ENCODE assay signal across 8 cellular contexts in the genomic region with DNA sequence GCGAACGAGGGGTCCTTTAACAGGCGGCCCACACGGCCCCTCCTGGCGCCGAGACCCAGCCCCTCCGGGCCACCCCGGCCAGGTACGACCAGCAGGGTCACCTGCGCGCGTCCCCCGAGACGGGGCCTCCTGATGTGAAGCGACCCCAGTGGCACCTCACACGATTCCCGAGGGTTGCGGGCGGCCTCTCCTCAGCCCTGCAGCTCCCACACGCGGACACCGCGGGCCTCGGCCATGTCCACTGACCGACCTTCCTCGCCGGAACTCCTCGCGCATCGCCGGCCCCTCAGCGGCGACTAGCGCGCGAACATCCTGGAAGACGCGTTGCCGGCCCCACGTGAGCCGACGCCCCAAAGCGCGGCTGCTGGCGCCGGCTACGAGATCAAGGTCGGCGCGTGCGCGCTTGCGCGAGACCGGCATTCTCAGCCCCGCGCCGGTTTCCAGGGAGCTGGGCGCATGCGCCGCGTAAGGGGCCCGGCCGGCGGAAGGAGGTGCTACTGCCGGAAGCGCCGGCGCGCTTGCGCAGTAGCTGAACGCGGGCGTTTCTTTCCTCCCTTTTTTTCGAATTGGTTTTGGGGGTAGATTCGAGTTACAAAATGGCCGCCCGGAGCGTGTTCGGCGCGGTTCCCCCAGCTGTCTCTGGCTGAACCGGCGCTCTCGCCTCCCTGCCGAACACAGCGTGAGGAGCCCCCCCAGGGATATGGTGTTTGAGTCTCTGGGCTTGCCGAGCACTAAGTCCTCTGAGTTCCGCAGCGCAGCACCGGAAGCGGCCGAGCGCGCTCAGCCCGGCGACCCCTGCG. TPM values are rescaled to one million over a fixed set of nuclear protein-coding genes. Genes with fewer than 3 reads are reported as not detected.
DNase-seq lines count a peak whose midpoint lies in the region; ATAC-seq and TF ChIP-seq lines count a peak whose summit lies in the region.

A gene with protein sequence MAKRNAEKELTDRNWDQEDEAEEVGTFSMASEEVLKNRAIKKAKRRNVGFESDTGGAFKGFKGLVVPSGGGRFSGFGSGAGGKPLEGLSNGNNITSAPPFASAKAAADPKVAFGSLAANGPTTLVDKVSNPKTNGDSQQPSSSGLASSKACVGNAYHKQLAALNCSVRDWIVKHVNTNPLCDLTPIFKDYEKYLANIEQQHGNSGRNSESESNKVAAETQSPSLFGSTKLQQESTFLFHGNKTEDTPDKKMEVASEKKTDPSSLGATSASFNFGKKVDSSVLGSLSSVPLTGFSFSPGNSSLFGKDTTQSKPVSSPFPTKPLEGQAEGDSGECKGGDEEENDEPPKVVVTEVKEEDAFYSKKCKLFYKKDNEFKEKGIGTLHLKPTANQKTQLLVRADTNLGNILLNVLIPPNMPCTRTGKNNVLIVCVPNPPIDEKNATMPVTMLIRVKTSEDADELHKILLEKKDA (plus strand): TSS at position 509 of the 800 bp plus-strand sequence. CDS start 4,253 bp downstream, outside the sequence.

- peaks cover 34% of the 10 kb centered on the region for H3K36me3 Mint-ChIP-seq in activated naive CD8-positive, alpha-beta T cell treated with anti-CD3 and anti-CD28 coated beads, Interleukin-2, amount 50 U/mL, for 24 hours (ENCODE audit: low read depth)
- peaks cover 13% of the 10 kb centered on the region for H3K36me3 Mint-ChIP-seq in type B pancreatic cell

- peak within 1 kb of the TSS; percentile 94 for H3K27ac Mint-ChIP-seq in activated naive CD8-positive, alpha-beta T cell treated with anti-CD3 and anti-CD28 coated beads, Interleukin-2, amount 50 U/mL, for 24 hours
- peak within 1 kb of the TSS; percentile 99 for H3K27ac Mint-ChIP-seq in type B pancreatic cell

- H3K4me1 Mint-ChIP-seq in activated naive CD8-positive, alpha-beta T cell treated with anti-CD3 and anti-CD28 coated beads, Interleukin-2, amount 50 U/mL, for 24 hours = peaks cover 66% of the 10 kb centered on the region
- H3K4me1 Mint-ChIP-seq in type B pancreatic cell (ENCODE audit: unreplicated experiment) = peaks cover 37% of the 10 kb centered on the region

- ATAC-seq in HG02759 (IDR thresholded peaks at IDR 0.05; ENCODE audit: unreplicated experiment) = peak; percentile 84
- ATAC-seq in activated naive CD8-positive, alpha-beta T cell treated with anti-CD3 and anti-CD28 coated beads, Interleukin-2, amount 50 U/mL, for 24 hours = peak; percentile 74

- intact Hi-C loops in cardiac septum (cut with DNase I) = loop anchor here (10.0 kb wide), 1 partner anchor 81 kb away; a partner anchor contains a TSS

- DNase-seq in NCI-H1417 treated with DMSO at 0.1 percent for 48 hours (lab: John Stamatoyannopoulos, UW) = peak; percentile 49
- DNase-seq in SW480 (ENCODE audit: low spot score) = peak; percentile 92
- peak; percentile 97 for DNase-seq in activated naive CD8-positive, alpha-beta T cell treated with anti-CD3 and anti-CD28 coated beads, Interleukin-2, amount 50 U/mL, for 24 hours
- peak; percentile 98 for DNase-seq in cardiac septum (ENCODE audit: low spot score)
- peak; percentile 89 for DNase-seq in pons (ENCODE audit: low spot score)
- DNase-seq in type B pancreatic cell (ENCODE audit: extremely low spot score, unreplicated experiment) = peak; percentile 98

- TF ChIP-seq CTCF in GM12873 (IDR thresholded peaks at IDR 0.05; ENCODE audit: insufficient read depth, low read depth, low read length, missing control alignments) (peak; percentile 17), type B pancreatic cell (conservative IDR thresholded peaks at IDR 0.05) (no peak)

- H3K4me3 Mint-ChIP-seq in activated naive CD8-positive, alpha-beta T cell treated with anti-CD3 and anti-CD28 coated beads, Interleukin-2, amount 50 U/mL, for 24 hours = peak within 1 kb of the TSS; percentile 96
- H3K4me3 Mint-ChIP-seq in type B pancreatic cell = peak within 1 kb of the TSS; percentile 97

- no peaks in the 10 kb centered on the region for H3K27me3 Mint-ChIP-seq in activated naive CD8-positive, alpha-beta T cell treated with anti-CD3 and anti-CD28 coated beads, Interleukin-2, amount 50 U/mL, for 24 hours
- no peaks in the 10 kb centered on the region for H3K27me3 Mint-ChIP-seq in type B pancreatic cell

- no peaks in the 10 kb centered on the region for H3K9me3 Mint-ChIP-seq in activated naive CD8-positive, alpha-beta T cell treated with anti-CD3 and anti-CD28 coated beads, Interleukin-2, amount 50 U/mL, for 24 hours
- H3K9me3 Mint-ChIP-seq in type B pancreatic cell = no peaks in the 10 kb centered on the region

RNA-seq across cellular contexts. Expression of the gene that starts here (rescaled TPM):
- total RNA-seq in cardiac septum (13.4 TPM), type B pancreatic cell (ENCODE audit: low replicate concordance) (83.6 and 93.0 TPM in 2 replicates)

Comparison
In these comparisons a context has a peak if more than half of its experiments do, and no peak if none do; other contexts are left out.
1. Peak in every context shown above with its lines: DNase-seq and ATAC-seq.